In the genomic region with DNA sequence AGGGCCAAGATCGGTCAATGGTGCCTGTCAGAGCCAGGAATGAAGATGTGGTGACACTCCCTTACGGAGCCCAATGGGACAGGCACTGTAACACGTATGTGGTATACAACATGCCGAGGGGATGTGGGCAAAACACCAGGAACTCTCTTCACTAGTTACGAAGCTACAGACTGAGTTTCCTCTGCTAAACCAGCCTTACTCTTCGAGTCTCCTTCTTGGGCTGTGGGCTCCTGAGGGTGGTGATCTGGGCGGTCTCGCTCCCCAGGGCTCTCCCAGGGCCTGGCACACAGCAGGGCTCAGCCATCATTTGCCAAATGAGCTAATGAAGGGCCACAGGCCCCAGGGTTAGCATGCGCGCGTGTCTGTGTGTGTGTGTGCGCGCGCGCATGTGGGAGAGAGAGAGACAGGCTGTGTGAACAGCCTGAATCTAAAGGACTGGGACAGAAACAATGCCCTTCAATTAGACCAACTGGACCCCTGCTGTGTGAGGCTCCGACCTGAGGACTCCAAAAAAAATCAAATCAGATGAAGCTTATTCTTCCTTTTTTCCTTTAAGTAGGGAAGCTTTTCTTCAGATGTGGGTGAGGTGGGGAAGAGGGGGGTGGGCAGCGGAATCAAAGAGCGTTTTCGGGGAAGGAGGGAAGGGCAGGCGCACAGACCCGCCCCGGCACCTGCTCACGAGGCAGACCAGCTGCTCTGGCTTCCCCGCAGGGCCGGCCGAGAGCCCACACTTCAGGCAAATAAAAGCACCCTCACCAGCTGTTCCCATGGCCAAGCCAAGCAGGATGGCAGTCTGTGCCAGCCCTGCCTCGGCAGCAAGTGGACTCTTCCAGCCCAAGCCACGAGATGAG, we compare ENCODE assay signal across 8 cellular contexts. TPM values are rescaled to one million over a fixed set of nuclear protein-coding genes. Genes with fewer than 3 reads are reported as not detected.
A peak's percentile ranks its signal among the peaks of the same experiment; 100 is the strongest.
DNase-seq lines count a peak whose midpoint lies in the region; ATAC-seq lines count a peak whose summit lies in the region.

No MANE protein-coding gene starts in this region.

- H3K27ac Mint-ChIP-seq in T-cell = peak overlapping the region; percentile 91 to 95
- H3K27ac Mint-ChIP-seq in memory B cell = peak overlapping the region; percentile 92

- no peaks in the 10 kb centered on the region for H3K9me3 Mint-ChIP-seq in T-cell
- no peaks in the 10 kb centered on the region for H3K9me3 Mint-ChIP-seq in memory B cell

- H3K27me3 Mint-ChIP-seq in T-cell (no peaks in the 10 kb centered on the region), memory B cell (no peaks in the 10 kb centered on the region)

- CTCF ChIA-PET in T-cell (lab: Charles Lee) = interaction anchor here (0.6 to 1.7 kb wide), 12 partner anchors 8 to 46 kb away, joined by 3 to 9 read pairs (median 4); no protein-coding TSS in a partner anchor

- DNase-seq in COLO668 (lab: John Stamatoyannopoulos, UW; ENCODE audit: unreplicated experiment) (peak; percentile 96), NCI-H128 (lab: John Stamatoyannopoulos, UW; ENCODE audit: unreplicated experiment) (peak; percentile 55), T-cell (peak in 12 of 34 experiments; percentile 29 to 51 (median 44)), memory B cell (ENCODE audit: low spot score in 2 of 2) (no peak), SIG-M5 treated with dmso at 0.1 percent for 504 hours (lab: John Stamatoyannopoulos, UW; ENCODE audit: unreplicated experiment) (no peak), HPDE6-E6E7 (ENCODE audit: extremely low spot score) (no peak)

- H3K4me3 Mint-ChIP-seq in T-cell (peak overlapping the region; percentile 70 to 84 (median 72)), memory B cell (peak overlapping the region; percentile 67)

- peaks cover 97 to 100% (median 99%) of the 10 kb centered on the region in 3 donors for H3K4me1 Mint-ChIP-seq in T-cell
- peaks cover 68% of the 10 kb centered on the region for H3K4me1 Mint-ChIP-seq in memory B cell

- ATAC-seq in T-cell (replicated peaks in 1 of 4) (peak; percentile 36 to 60 (median 38)), memory B cell (ENCODE audit: low read depth) (no peak), GM19455 (IDR thresholded peaks at IDR 0.05; ENCODE audit: unreplicated experiment) (no peak), HG03135 (IDR thresholded peaks at IDR 0.05; ENCODE audit: unreplicated experiment) (no peak)

- H3K36me3 Mint-ChIP-seq in T-cell (peaks cover 3% of the 10 kb centered on the region), memory B cell (peaks cover 7% of the 10 kb centered on the region)

- POLR2A ChIA-PET in T-cell (lab: Charles Lee) = interaction anchor here (0.7 to 1.1 kb wide), 5 partner anchors 22 to 41 kb away, joined by 3 to 16 read pairs (median 3); no protein-coding TSS in a partner anchor

RNA-seq across cellular contexts. Expression of a gene that starts 42.5 kb away (rescaled TPM):
- 100 to 1,000 TPM; 260 to 368 (median 275) TPM for total RNA-seq in T-cell

Comparison
In these comparisons a context has a peak if more than half of its experiments do, and no peak if none do; other contexts are left out.
1. DNase-seq: peak in COLO668 (single experiment) and NCI-H128 (single experiment); none in memory B cell (0 of 2), SIG-M5 treated with dmso at 0.1 percent for 504 hours (single experiment) and HPDE6-E6E7 (single experiment).
2. ATAC-seq: peak in T-cell (4 of 4); none in memory B cell (single experiment), GM19455 (single experiment) and HG03135 (single experiment).